ENCODE assay signal across 8 cellular contexts in genomic region chr6:31580446-31580755, GRCh38. TPM values are rescaled to one million over a fixed set of nuclear protein-coding genes. Genes with fewer than 3 reads are reported as not detected.
A peak's percentile ranks its signal among the peaks of the same experiment; 100 is the strongest.
DNase-seq lines count a peak whose midpoint lies in the region.

No MANE protein-coding gene starts in this region.

- peak overlapping the region; percentile 92 for H3K27ac Mint-ChIP-seq in activated naive CD8-positive, alpha-beta T cell treated with anti-CD3 and anti-CD28 coated beads for 36 hours

- H3K27me3 Mint-ChIP-seq in activated naive CD8-positive, alpha-beta T cell treated with anti-CD3 and anti-CD28 coated beads for 36 hours, result no peaks in the 10 kb centered on the region

- no peaks in the 10 kb centered on the region for H3K27me3 ChIP-seq in layer of hippocampus (ENCODE audit: control insufficient read depth, insufficient read depth, low read length)

- H3K27ac ChIP-seq in layer of hippocampus (ENCODE audit: low read depth, low read length), result peak overlapping the region; percentile 67
- peak overlapping the region; percentile 80 for H3K27ac ChIP-seq in substantia nigra (ENCODE audit: low read depth, low read length, poor library complexity, severe bottlenecking)

- peak overlapping the region; percentile 93 for H3K4me3 Mint-ChIP-seq in activated naive CD8-positive, alpha-beta T cell treated with anti-CD3 and anti-CD28 coated beads for 36 hours

- DNase-seq in activated CD4-positive, alpha-beta T cell treated with anti-CD3 and anti-CD28 coated beads for 48 hours, result peak; percentile 28
- DNase-seq in activated CD4-positive, alpha-beta T cell treated with anti-CD3 and anti-CD28 coated beads, Interleukin-2, amount 50 U/mL, for 48 hours, result no peak
- no peak for DNase-seq in activated naive CD8-positive, alpha-beta T cell treated with anti-CD3 and anti-CD28 coated beads for 36 hours
- no peak for DNase-seq in substantia nigra (lab: John Stamatoyannopoulos, UW)
- DNase-seq in hippocampal formation (lab: John Stamatoyannopoulos, UW), result no peak
- no peak for DNase-seq in DMS 273 (lab: John Stamatoyannopoulos, UW; ENCODE audit: unreplicated experiment)
- DNase-seq in SHP77 (lab: John Stamatoyannopoulos, UW), result no peak

- H3K9me3 Mint-ChIP-seq in activated naive CD8-positive, alpha-beta T cell treated with anti-CD3 and anti-CD28 coated beads for 36 hours, result no peaks in the 10 kb centered on the region

- peaks cover 39% of the 10 kb centered on the region for H3K4me1 Mint-ChIP-seq in activated naive CD8-positive, alpha-beta T cell treated with anti-CD3 and anti-CD28 coated beads for 36 hours

- H3K36me3 Mint-ChIP-seq in activated naive CD8-positive, alpha-beta T cell treated with anti-CD3 and anti-CD28 coated beads for 36 hours, result peaks cover 66% of the 10 kb centered on the region

RNA-seq across cellular contexts. Expression of gene LTB, which starts 1.8 kb away (rescaled TPM):
- total RNA-seq in activated naive CD8-positive, alpha-beta T cell treated with anti-CD3 and anti-CD28 coated beads for 36 hours, result 100 to 1,000 TPM; 273 TPM

RNA-seq across cellular contexts. Expression of gene TNF, which starts 5.0 kb away (rescaled TPM):
- total RNA-seq in activated naive CD8-positive, alpha-beta T cell treated with anti-CD3 and anti-CD28 coated beads for 36 hours, result 100 to 1,000 TPM; 114 to 115 TPM

RNA-seq across cellular contexts. Expression of gene LST1, which starts 5.7 kb away (rescaled TPM):
- 10 to 100 TPM; 29.1 TPM for total RNA-seq in activated naive CD8-positive, alpha-beta T cell treated with anti-CD3 and anti-CD28 coated beads for 36 hours

RNA-seq across cellular contexts. Expression of gene LTA, which starts 8.3 kb away (rescaled TPM):
- total RNA-seq in activated naive CD8-positive, alpha-beta T cell treated with anti-CD3 and anti-CD28 coated beads for 36 hours, result 100 to 1,000 TPM; 328 to 335 TPM

RNA-seq across cellular contexts. Expression of gene NCR3, which starts 12.4 kb away (rescaled TPM):
- total RNA-seq in activated naive CD8-positive, alpha-beta T cell treated with anti-CD3 and anti-CD28 coated beads for 36 hours, result 10 to 100 TPM; 28.7 to 31.2 TPM
